3 cellular contexts compared by ENCODE assay signal in the genomic region with DNA sequence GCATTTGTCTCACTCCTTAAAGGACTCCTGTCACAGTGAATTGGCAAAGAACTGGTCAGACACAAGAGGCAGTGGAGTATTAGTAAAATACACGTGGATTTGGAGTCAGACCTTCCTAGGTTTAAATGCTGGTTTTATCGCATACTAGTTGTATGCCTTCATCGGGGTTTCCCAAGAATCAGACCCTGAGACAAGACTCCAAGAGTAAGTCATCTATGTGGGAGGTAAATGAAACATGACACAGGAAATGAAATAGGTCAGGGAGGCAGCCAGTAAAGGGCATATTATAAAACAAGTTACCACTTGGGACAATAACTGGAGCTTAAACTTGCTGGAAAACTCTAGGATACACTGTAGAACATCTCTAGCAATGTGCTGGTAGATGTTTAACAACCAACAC. TPM values are rescaled to one million over a fixed set of nuclear protein-coding genes. Genes with fewer than 3 reads are reported as not detected.
"Had no signal": no experiment of that assay in that cellular context is flagged by ENCODE, and none has a peak within 500 bp of the region (broad histone marks: within the 10 kb centered on the region; RNA-seq: fewer than 3 reads in every experiment).

No MANE protein-coding gene starts in this region.

RNA-seq across cellular contexts. Expression of a gene that starts 59.8 kb away (rescaled TPM):
- total RNA-seq: GM23248, GM23338, H7 had no signal
